ENCODE assay signal across 21 cellular contexts in genomic region chr9:72459308-72459707, GRCh38.
A peak's percentile ranks its signal among the peaks of the same experiment; 100 is the strongest.
DNase-seq lines count a peak whose midpoint lies in the region; ATAC-seq, FAIRE-seq and TF ChIP-seq lines count a peak whose summit lies in the region.
"Had no signal": no experiment of that assay in that cellular context is flagged by ENCODE, and none has a peak within 500 bp of the region (broad histone marks: within the 10 kb centered on the region; RNA-seq: fewer than 3 reads in every experiment).

No MANE protein-coding gene starts in this region.

- H3K56ac ChIP-seq in H9 (ENCODE audit: insufficient read length, low read depth, low read length), result no peak overlapping the region

- H3K23ac ChIP-seq in H9 (ENCODE audit: insufficient read length, low read depth, low read length), result no peak overlapping the region

- intact Hi-C loops in HepG2 (cut with micrococcal nuclease; ENCODE audit: unreplicated experiment), result no loop called here

- in situ Hi-C loops in HepG2 (cut with HindIII; ENCODE audit: extremely low pct_ligation_motif_present, low pct_unique_long_range_greater_than_20kb), result no loop called here

- no peaks in the 10 kb centered on the region for H3K23me2 ChIP-seq in H9 (ENCODE audit: insufficient read length, low read depth, low read length, poor library complexity, severe bottlenecking)

- no peak overlapping the region for H2BK120ac ChIP-seq in H9 (ENCODE audit: low read depth, low read length, poor library complexity, severe bottlenecking)

- H3K79me2 ChIP-seq in H9 (ENCODE audit: insufficient read depth, low read length), result no peaks in the 10 kb centered on the region
- H3K79me2 ChIP-seq in HepG2 (ENCODE audit: insufficient read depth, low read length), result no peaks in the 10 kb centered on the region

- no peaks in the 10 kb centered on the region for H3K9me3 ChIP-seq in H9 (ENCODE audit: control insufficient read depth, low read depth, low read length)
- no peaks in the 10 kb centered on the region for H3K9me3 ChIP-seq in T-helper 17 cell (ENCODE audit: control insufficient read depth, low read length, poor library complexity, severe bottlenecking)
- no peaks in the 10 kb centered on the region for H3K9me3 ChIP-seq in HepG2 (ENCODE audit: low read length)

- H2BK12ac ChIP-seq in H9 (ENCODE audit: insufficient read length, low read depth, low read length), result no peak overlapping the region

- H2BK5ac ChIP-seq in H9 (ENCODE audit: insufficient read length, low read length), result peak overlapping the region; percentile 19

- CTCF ChIA-PET in HepG2 (lab: Yijun Ruan, JAX; ENCODE audit: low intra/inter-chr PET ratio, low total read pairs), result no interaction called here

- H3K79me1 ChIP-seq in H9 (ENCODE audit: insufficient read depth, low read depth, low read length, poor library complexity, severe bottlenecking), result no peaks in the 10 kb centered on the region

- H3K4me1 ChIP-seq in H9 (ENCODE audit: insufficient read depth, low read length), result no peaks in the 10 kb centered on the region
- peaks cover 42% of the 10 kb centered on the region for H3K4me1 ChIP-seq in HepG2 (ENCODE audit: insufficient read depth, low read length)

- DNase-seq in H9, result no peak
- DNase-seq in T-helper 17 cell, result no peak
- DNase-seq in HepG2 (ENCODE audit: low spot score), result no peak
- DNase-seq in C1 segment of cervical spinal cord (lab: John Stamatoyannopoulos, UW), result no peak
- DNase-seq in inferior parietal cortex (ENCODE audit: extremely low spot score), result no peak
- no peak for DNase-seq in superior temporal gyrus (ENCODE audit: extremely low spot score)
- DNase-seq: DMS153, GF-D8, H7, Karpas-422, NCI-H1048, NCI-H1436, NCI-H2029, NCI-H526, SW 1271 had no signal

- H4K5ac ChIP-seq in H9 (ENCODE audit: insufficient read length, low read depth, low read length), result no peak overlapping the region

- H4K91ac ChIP-seq in H9 (ENCODE audit: insufficient read length, low read depth, low read length), result no peak overlapping the region

- H3K36me3 ChIP-seq in HepG2 (replicated peaks in 1 of 2; ENCODE audit: control insufficient read depth in 1 of 2, insufficient read depth in 2 of 2, low read length in 2 of 2), result no peaks in the 10 kb centered on the region

- no peak for TF ChIP-seq RAD21 in HepG2 (CRISPR knock-in tag; IDR thresholded peaks at IDR 0.05)

- H3K4me3 ChIP-seq in HepG2 (replicated peaks in 1 of 3; ENCODE audit: insufficient read depth in 1 of 3, low read depth in 2 of 3, low read length in 3 of 3), result no peak overlapping the region

- H2AFZ ChIP-seq in H9 (ENCODE audit: low read length), result no peak overlapping the region
- H2AFZ ChIP-seq in HepG2 (ENCODE audit: low read length), result peak overlapping the region; percentile 69

- POLR2A ChIA-PET in HepG2 (lab: Yijun Ruan, JAX), result interaction anchor here (1.3 to 2.8 kb wide), 2 partner anchors 94 kb away, joined by 5 to 12 read pairs; partner anchors contain the start of gene ZFAND5

- BruUV-seq in HepG2 (replicated peaks; lab: Mats Ljungman, UMichigan), result no TSS peak

- no peaks in the 10 kb centered on the region; a peak in 1 of 5 replicates for H3K9me3 Mint-ChIP-seq in H9
- H3K9me3 Mint-ChIP-seq: IgD-negative memory B cell had no signal

- H3K4me2 ChIP-seq in H9 (ENCODE audit: insufficient read depth, insufficient read length, low read length), result no peak overlapping the region
- no peak overlapping the region for H3K4me2 ChIP-seq in HepG2 (ENCODE audit: low read depth, low read length)

- H3K4me1 Mint-ChIP-seq in H9, result peaks cover 39 to 42% of the 10 kb centered on the region in 2 experiments
- peaks cover 15% of the 10 kb centered on the region for H3K4me1 Mint-ChIP-seq in T-helper 17 cell
- H3K4me1 Mint-ChIP-seq: IgD-negative memory B cell had no signal

- H3K27ac Mint-ChIP-seq in H9 (peak overlapping the region in 2 of 3 experiments; percentile 26 to 58; a peak in 2 of 7 replicates), T-helper 17 cell (peak overlapping the region; percentile 85)
- H3K27ac Mint-ChIP-seq: IgD-negative memory B cell had no signal

- no peak overlapping the region for H3T11ph ChIP-seq in H9 (ENCODE audit: low read length)

- no peak overlapping the region for H2BK15ac ChIP-seq in H9 (ENCODE audit: low read depth, low read length)

- no peak for TF ChIP-seq CTCF in H9 (conservative IDR thresholded peaks at IDR 0.05)
- TF ChIP-seq CTCF in HepG2 (CRISPR knock-in tag; IDR thresholded peaks at IDR 0.05), result no peak

- H2AK5ac ChIP-seq in H9 (ENCODE audit: insufficient read length, low read length), result no peak overlapping the region

- H3K27me3 ChIP-seq in H9 (ENCODE audit: insufficient read depth, low read length) (no peaks in the 10 kb centered on the region), HepG2 (ENCODE audit: control insufficient read depth in 1 of 2, insufficient read depth in 2 of 2, low read length in 2 of 2) (no peaks in the 10 kb centered on the region)

- H4K8ac ChIP-seq in H9 (replicated peaks; ENCODE audit: insufficient read length, low read depth, low read length), result no peak overlapping the region

- no peak overlapping the region for H3K18ac ChIP-seq in H9 (ENCODE audit: insufficient read length, low read depth, low read length)

- H3K9ac ChIP-seq in H9 (ENCODE audit: extremely low read depth, insufficient read length, low read length) (no peak overlapping the region), HepG2 (ENCODE audit: insufficient read depth, low read depth, low read length) (no peak overlapping the region)

- H3K14ac ChIP-seq in H9 (ENCODE audit: insufficient read depth, low read length), result no peak overlapping the region

- no peak for TF ChIP-seq POLR2A in HepG2 (IDR thresholded peaks at IDR 0.05; ENCODE audit: insufficient read depth in 1 of 2, low read depth in 2 of 2, low read length in 2 of 2)

- H4K20me1 ChIP-seq in H9 (ENCODE audit: control insufficient read depth, insufficient read depth, insufficient read length), result no peaks in the 10 kb centered on the region
- H4K20me1 ChIP-seq in HepG2 (ENCODE audit: insufficient read depth, low read length), result no peaks in the 10 kb centered on the region

- H2BK20ac ChIP-seq in H9 (ENCODE audit: low read depth, low read length, poor library complexity, severe bottlenecking), result no peak overlapping the region

- no peak overlapping the region for H3K27ac ChIP-seq in H9 (ENCODE audit: insufficient read length, low read depth, low read length)
- H3K27ac ChIP-seq in HepG2 (ENCODE audit: extremely low read length, insufficient read depth, low read length), result no peak overlapping the region
- H3K27ac ChIP-seq: HL-60 had no signal

- H3K4me3 Mint-ChIP-seq in H9 (no peak overlapping the region), T-helper 17 cell (no peak overlapping the region)
- H3K4me3 Mint-ChIP-seq: IgD-negative memory B cell had no signal

- no peaks in the 10 kb centered on the region for H3K36me3 Mint-ChIP-seq in H9 (ENCODE audit: insufficient read depth in 1 of 3, low read depth in 3 of 3)
- H3K36me3 Mint-ChIP-seq in T-helper 17 cell (ENCODE audit: low read depth), result no peaks in the 10 kb centered on the region

- ATAC-seq in T-helper 17 cell (no peak), HepG2 (peak; percentile 26; the same call in 1 of the 3 replicates), HG02798 (IDR thresholded peaks at IDR 0.05; ENCODE audit: poor library complexity, unreplicated experiment) (no peak)
- ATAC-seq: Right ventricle myocardium inferior had no signal

- WGBS in H9 (ENCODE audit: extremely low coverage, insufficient read length, low lambda C conversion rate), result no CpG with 5 or more reads among the region's 1 CpG
- 83% methylated on average over 1 of the region's 1 CpG for WGBS in HepG2 (ENCODE audit: low lambda C conversion rate)

- H3K27me3 Mint-ChIP-seq in H9 (ENCODE audit: low read depth) (no peaks in the 10 kb centered on the region), T-helper 17 cell (no peaks in the 10 kb centered on the region)
- H3K27me3 Mint-ChIP-seq: IgD-negative memory B cell had no signal

- TF ChIP-seq EP300 in HepG2 (IDR thresholded peaks at IDR 0.05; ENCODE audit: low read depth in 2 of 2, low read length in 2 of 2) (no peak), HepG2 (CRISPR knock-in tag; IDR thresholded peaks at IDR 0.05; ENCODE audit: borderline replicate concordance) (no peak)

- no peak for FAIRE-seq in HepG2 (lab: Jason Lieb, UNC)
- FAIRE-seq: GM12892, RCC 7860 had no signal

- no peak overlapping the region for H3K4ac ChIP-seq in H9 (ENCODE audit: low read depth, low read length)

TF ChIP-seq in HepG2, 621 proteins besides CTCF, POLR2A, EP300 and RAD21 (continues in another document):
- no peak for TF ChIP-seq ZMYM4 (CRISPR knock-in tag; IDR thresholded peaks at IDR 0.05)
- TF ChIP-seq TEF (CRISPR knock-in tag; IDR thresholded peaks at IDR 0.05), result no peak
- TF ChIP-seq ZNF639 (CRISPR knock-in tag; conservative IDR thresholded peaks at IDR 0.05), result no peak
- no peak for TF ChIP-seq SRSF1 (optimal IDR thresholded peaks at IDR 0.05; ENCODE audit: low read depth, low read length)
- TF ChIP-seq RBFOX2 (IDR thresholded peaks at IDR 0.05; ENCODE audit: low read depth, low read length), result no peak
- no peak for TF ChIP-seq FOXM1 (CRISPR knock-in tag; IDR thresholded peaks at IDR 0.05)
- TF ChIP-seq PHF8 (CRISPR knock-in tag; IDR thresholded peaks at IDR 0.05), result no peak
- TF ChIP-seq MIER2 (CRISPR knock-in tag; IDR thresholded peaks at IDR 0.05), result no peak
- TF ChIP-seq IRF2 (CRISPR knock-in tag; IDR thresholded peaks at IDR 0.05), result no peak
- TF ChIP-seq POLR2G (IDR thresholded peaks at IDR 0.05; ENCODE audit: low read depth, low read length), result no peak
